In the genomic region with DNA sequence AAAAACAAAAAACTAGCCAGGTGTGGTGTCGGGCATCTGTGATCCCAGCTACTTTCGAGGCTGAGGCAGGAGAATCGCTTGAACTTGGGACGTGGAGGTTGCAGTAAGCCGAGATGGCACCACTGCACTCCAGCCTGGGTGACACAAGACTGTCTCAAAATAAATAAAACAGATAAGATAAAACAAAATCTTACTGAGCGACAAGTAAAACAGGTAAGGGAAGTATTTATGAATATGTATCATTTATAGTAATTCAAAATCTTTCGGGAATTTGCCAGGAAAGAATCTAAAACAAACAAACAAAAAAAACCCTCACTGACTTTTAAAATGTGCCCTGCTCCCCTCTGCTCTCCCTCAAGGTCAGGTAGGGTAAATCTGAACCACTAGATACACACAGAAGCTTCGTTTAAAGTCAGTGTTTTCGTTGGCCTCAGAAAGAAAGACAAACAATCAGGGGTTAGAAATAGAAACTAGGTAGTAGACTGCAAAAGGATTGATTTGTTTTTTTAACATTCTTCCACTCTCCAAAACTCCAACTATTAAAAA, we compare ENCODE assay signal across 11 cellular contexts. TPM values are rescaled to one million over a fixed set of nuclear protein-coding genes. Genes with fewer than 3 reads are reported as not detected.
A peak's percentile ranks its signal among the peaks of the same experiment; 100 is the strongest.
DNase-seq lines count a peak whose midpoint lies in the region; ATAC-seq, FAIRE-seq and TF ChIP-seq lines count a peak whose summit lies in the region.
"Had no signal": no experiment of that assay in that cellular context is flagged by ENCODE, and none has a peak within 500 bp of the region (broad histone marks: within the 10 kb centered on the region; RNA-seq: fewer than 3 reads in every experiment).

No MANE protein-coding gene starts in this region.

- no peak for TF ChIP-seq POLR2A in heart left ventricle (IDR thresholded peaks at IDR 0.05)
- no peak for TF ChIP-seq POLR2A in endothelial cell of umbilical vein (IDR thresholded peaks at IDR 0.05; ENCODE audit: low read depth, low read length)

- peaks cover 5% of the 10 kb centered on the region; the same call in 1 of the 2 replicates for H3F3A ChIP-seq in SU-DHL-6 (ENCODE audit: insufficient read depth)

- no peaks in the 10 kb centered on the region for H3K9me1 ChIP-seq in endothelial cell of umbilical vein (replicated peaks; ENCODE audit: control insufficient read depth, extremely low read depth, insufficient read depth, low read length)

- intact Hi-C loops in heart left ventricle (cut with DNase I) (loop anchor here in 3 of 10 donors (2.0 to 5.0 kb wide), 4 partner anchors 19 to 49 kb away; no protein-coding TSS in a partner anchor), left ventricle myocardium superior (cut with micrococcal nuclease) (no loop called here), endothelial cell of umbilical vein (cut with micrococcal nuclease) (no loop called here)

- H3K4me3 ChIP-seq in heart left ventricle: peak overlapping the region in 3 of 12 donors; percentile 68 to 100 (median 97)
- no peak overlapping the region for H3K4me3 ChIP-seq in SU-DHL-6 (ENCODE audit: insufficient read depth, low read length, poor library complexity, severe bottlenecking)
- H3K4me3 ChIP-seq in endothelial cell of umbilical vein (replicated peaks in 1 of 3; ENCODE audit: insufficient read depth in 1 of 3, low read depth in 1 of 3, low read length in 3 of 3): peak overlapping the region in 2 of 3 experiments; percentile 8 to 52
- H3K4me3 ChIP-seq in thoracic aorta: peak overlapping the region; percentile 95

- no peaks in the 10 kb centered on the region for H3K27me3 ChIP-seq in heart left ventricle
- H3K27me3 ChIP-seq in SU-DHL-6 (ENCODE audit: low read length): no peaks in the 10 kb centered on the region
- no peaks in the 10 kb centered on the region for H3K27me3 ChIP-seq in endothelial cell of umbilical vein (ENCODE audit: control insufficient read depth in 2 of 2, insufficient read depth in 2 of 2, low read length in 2 of 2)
- H3K27me3 ChIP-seq in thoracic aorta (replicated peaks; ENCODE audit: insufficient read depth): no peaks in the 10 kb centered on the region

- H3K4me1 ChIP-seq in heart left ventricle: peaks cover 0 to 30% (median 13%) of the 10 kb centered on the region in 12 donors
- peaks cover 10% of the 10 kb centered on the region for H3K4me1 ChIP-seq in endothelial cell of umbilical vein (ENCODE audit: control insufficient read depth, extremely low read depth, insufficient read depth, low read length)
- peaks cover 11 to 16% of the 10 kb centered on the region in 2 donors for H3K4me1 ChIP-seq in thoracic aorta (ENCODE audit: control insufficient read depth in 1 of 2, low read depth in 2 of 2)

- dilution Hi-C loops in endothelial cell of umbilical vein (cut with MboI; ENCODE audit: extremely low pct_ligation_motif_present, low sequenced_read_pairs): no loop called here

- CTCF ChIA-PET in endothelial cell of umbilical vein (lab: Charles Lee): interaction anchor here (0.9 to 4.5 kb wide), 13 partner anchors 12 to 107 kb away, joined by 3 to 57 read pairs (median 5); partner anchors contain the start of gene SPHK1

- H2AFZ ChIP-seq in SU-DHL-6 (ENCODE audit: low read depth, low read length, severe bottlenecking): no peak overlapping the region
- H2AFZ ChIP-seq in endothelial cell of umbilical vein (ENCODE audit: low read depth, low read length): no peak overlapping the region

- ATAC-seq in heart left ventricle (no peak), left ventricle myocardium superior (no peak), thoracic aorta (ENCODE audit: insufficient number of reproducible peaks, low FRiP score, low read depth) (no peak)

- H4K20me1 ChIP-seq in SU-DHL-6 (ENCODE audit: low read depth, low read length): no peaks in the 10 kb centered on the region
- H4K20me1 ChIP-seq in endothelial cell of umbilical vein (replicated peaks; ENCODE audit: control insufficient read depth, extremely low read depth, insufficient read depth, low read length): no peaks in the 10 kb centered on the region

- no peak overlapping the region for H3K9ac ChIP-seq in SU-DHL-6 (ENCODE audit: low read length)
- no peak overlapping the region for H3K9ac ChIP-seq in endothelial cell of umbilical vein (replicated peaks; ENCODE audit: extremely low read depth, insufficient read depth, low read length)

- no peaks in the 10 kb centered on the region for H3K9me3 ChIP-seq in heart left ventricle
- no peaks in the 10 kb centered on the region for H3K9me3 ChIP-seq in SU-DHL-6 (ENCODE audit: insufficient read depth, low read length)
- no peaks in the 10 kb centered on the region for H3K9me3 ChIP-seq in endothelial cell of umbilical vein (replicated peaks; ENCODE audit: control insufficient read depth, insufficient read depth, low read length)
- H3K9me3 ChIP-seq in thoracic aorta: no peaks in the 10 kb centered on the region

- H3K36me3 ChIP-seq in heart left ventricle (peaks cover 0 to 20% (median 16%) of the 10 kb centered on the region in 9 donors), SU-DHL-6 (ENCODE audit: low read length) (0 out of 2 replicates have a peak, but pooled peaks cover 3% of the 10 kb centered on the region), endothelial cell of umbilical vein (ENCODE audit: control insufficient read depth in 2 of 2, extremely low read depth in 1 of 2, insufficient read depth in 2 of 2, low read length in 2 of 2) (peaks cover 0 to 5% of the 10 kb centered on the region in 2 experiments), thoracic aorta (peaks cover 4% of the 10 kb centered on the region)

- POLR2A ChIA-PET in endothelial cell of umbilical vein (lab: Charles Lee): no interaction called here

- FAIRE-seq in endothelial cell of umbilical vein (lab: Jason Lieb, UNC): peak; percentile 75

- peaks cover 35% of the 10 kb centered on the region for H3K79me2 ChIP-seq in SU-DHL-6 (ENCODE audit: insufficient read depth, low read length)
- peaks cover 29% of the 10 kb centered on the region for H3K79me2 ChIP-seq in endothelial cell of umbilical vein (ENCODE audit: control insufficient read depth, insufficient read depth, low read length)

- DNase-seq in heart left ventricle: no peak
- no peak for DNase-seq in left ventricle myocardium superior
- peak; percentile 52 for DNase-seq in endothelial cell of umbilical vein (ENCODE audit: low read depth, low spot score)
- DNase-seq in thoracic aorta (ENCODE audit: low spot score): no peak
- DNase-seq in H4 (ENCODE audit: low spot score): no peak
- DNase-seq in NCI-H1694 (lab: John Stamatoyannopoulos, UW): no peak
- no peak for DNase-seq in GM10266 (ENCODE audit: extremely low spot score)
- DNase-seq: activated effector memory CD4-positive, alpha-beta T cell treated with anti-CD3 and anti-CD28 coated beads, Interleukin-2, amount 50 U/mL, for 16 hours; dermis blood vessel endothelial cell; midbrain had no signal

- H3K27ac ChIP-seq in heart left ventricle (peak overlapping the region in 8 of 12 donors; percentile 15 to 42 (median 36)), SU-DHL-6 (ENCODE audit: low read depth, low read length) (no peak overlapping the region), endothelial cell of umbilical vein (ENCODE audit: insufficient read depth, low read depth, low read length) (peak overlapping the region; percentile 17), thoracic aorta (peak overlapping the region in 1 of 2 donors; percentile 32)

- H3K4me2 ChIP-seq in SU-DHL-6 (ENCODE audit: low read depth, low read length, poor library complexity, severe bottlenecking) (peak overlapping the region; percentile 42), endothelial cell of umbilical vein (ENCODE audit: insufficient read depth, low read length) (peak overlapping the region; percentile 86)

- 58 to 63% (median 62%) methylated on average over 9 of the region's 9 CpGs for WGBS in heart left ventricle, 4 donors

- no TSS peak for BruUV-seq in endothelial cell of umbilical vein (replicated peaks; lab: Mats Ljungman, UMichigan)

- TF ChIP-seq CTCF in heart left ventricle (IDR thresholded peaks at IDR 0.05) (no peak), SU-DHL-6 (IDR thresholded peaks at IDR 0.05; ENCODE audit: insufficient read depth, low read length, poor library complexity, severe bottlenecking) (no peak), endothelial cell of umbilical vein (IDR thresholded peaks at IDR 0.05; ENCODE audit: extremely low read depth in 1 of 2, insufficient read depth in 1 of 2, low read depth in 1 of 2, low read length in 2 of 2) (no peak), thoracic aorta (IDR thresholded peaks at IDR 0.05) (no peak), GM10266 (IDR thresholded peaks at IDR 0.05; ENCODE audit: control insufficient read depth, insufficient read depth, low read depth, missing control alignments) (no peak)

- no peaks in the 10 kb centered on the region for H3K9me2 ChIP-seq in SU-DHL-6 (replicated peaks; ENCODE audit: insufficient read depth, low read length)

RNA-seq across cellular contexts. Expression of gene PRPSAP1, which starts 2.1 kb away (rescaled TPM):
- total RNA-seq in heart left ventricle: 10 to 100 TPM; 28.2 to 39.7 (median 30.9) TPM
- 10 to 100 TPM; 22.7 to 36.1 TPM for polyA plus RNA-seq in heart left ventricle
- 38.8 TPM for total RNA-seq in left ventricle myocardium superior
- total RNA-seq in endothelial cell of umbilical vein: 79.1 and 90.2 TPM in 2 replicates
- polyA plus RNA-seq in endothelial cell of umbilical vein: 106 and 123 TPM in 2 replicates
- polyA plus RNA-seq in endothelial cell of umbilical vein (2011; cell fraction: cytosol; rRNA removed): 117 and 119 TPM in 2 replicates
- 331 and 391 TPM in 2 replicates for polyA plus RNA-seq in endothelial cell of umbilical vein (2011; cell fraction: nucleus; rRNA removed)
- 70.0 and 80.9 TPM in 2 replicates for polyA plus RNA-seq in endothelial cell of umbilical vein (2012)
- polyA minus RNA-seq in endothelial cell of umbilical vein: 111 and 140 TPM in 2 replicates
- polyA minus RNA-seq in endothelial cell of umbilical vein (2011; cell fraction: cytosol; rRNA and poly(A)+ RNA removed): 35.5 TPM
- polyA minus RNA-seq in endothelial cell of umbilical vein (2011; cell fraction: nucleus; rRNA and poly(A)+ RNA removed): 121 and 170 TPM in 2 replicates
- 10 to 100 TPM; 57.8 to 83.9 TPM for total RNA-seq in thoracic aorta
- total RNA-seq in H4 (2014; rRNA removed; shearing (Covaris generic)): 48.1 and 49.7 TPM in 2 replicates

RNA-seq across cellular contexts. Expression of gene SPHK1, which starts 32.8 kb away (rescaled TPM):
- total RNA-seq in heart left ventricle: 10 to 100 TPM in 3 of 9 donors, 1 to 10 TPM in 6; 2.6 to 13.8 (median 4.6) TPM
- polyA plus RNA-seq in heart left ventricle: 10 to 100 TPM in 1 of 2 donors, 1 to 10 TPM in 1; 2.6 to 20.5 TPM
- total RNA-seq in left ventricle myocardium superior: 2.7 TPM
- total RNA-seq in endothelial cell of umbilical vein: 70.7 and 85.6 TPM in 2 replicates
- 97.4 and 97.8 TPM in 2 replicates for polyA plus RNA-seq in endothelial cell of umbilical vein
- 57.6 and 80.7 TPM in 2 replicates for polyA plus RNA-seq in endothelial cell of umbilical vein (2011; cell fraction: cytosol; rRNA removed)
- 331 and 358 TPM in 2 replicates for polyA plus RNA-seq in endothelial cell of umbilical vein (2011; cell fraction: nucleus; rRNA removed)
- 84.4 and 89.7 TPM in 2 replicates for polyA plus RNA-seq in endothelial cell of umbilical vein (2012)
- polyA minus RNA-seq in endothelial cell of umbilical vein: 27.2 and 37.8 TPM in 2 replicates
- polyA minus RNA-seq in endothelial cell of umbilical vein (2011; cell fraction: cytosol; rRNA and poly(A)+ RNA removed): 11.3 TPM
- polyA minus RNA-seq in endothelial cell of umbilical vein (2011; cell fraction: nucleus; rRNA and poly(A)+ RNA removed): 37.5 and 78.5 TPM in 2 replicates
- 10 to 100 TPM; 46.8 to 47.4 TPM for total RNA-seq in thoracic aorta
- total RNA-seq in H4 (2014; rRNA removed; shearing (Covaris generic)): 7.8 and 9.2 TPM in 2 replicates

RNA-seq across cellular contexts. Expression of gene QRICH2, which starts 43.5 kb away (rescaled TPM):
- total RNA-seq in heart left ventricle (1 to 10 TPM; 1.0 to 2.7 (median 1.6) TPM), left ventricle myocardium superior (2.7 TPM), endothelial cell of umbilical vein (7.2 and 9.6 TPM in 2 replicates), thoracic aorta (1 to 10 TPM; 6.1 to 6.9 TPM)
- polyA plus RNA-seq in heart left ventricle (1 to 10 TPM; 2.1 to 2.7 TPM), endothelial cell of umbilical vein (6.7 and 9.8 TPM in 2 replicates)
- polyA plus RNA-seq in endothelial cell of umbilical vein (2011; cell fraction: cytosol; rRNA removed): 2.0 and 3.5 TPM in 2 replicates
- 32.0 and 38.0 TPM in 2 replicates for polyA plus RNA-seq in endothelial cell of umbilical vein (2011; cell fraction: nucleus; rRNA removed)
- polyA plus RNA-seq in endothelial cell of umbilical vein (2012): 2.2 and 2.7 TPM in 2 replicates
- polyA minus RNA-seq in endothelial cell of umbilical vein: 14.4 and 15.6 TPM in 2 replicates
- 1.5 TPM for polyA minus RNA-seq in endothelial cell of umbilical vein (2011; cell fraction: cytosol; rRNA and poly(A)+ RNA removed)
- polyA minus RNA-seq in endothelial cell of umbilical vein (2011; cell fraction: nucleus; rRNA and poly(A)+ RNA removed): 13.0 and 14.6 TPM in 2 replicates
- 2.3 and 2.4 TPM in 2 replicates for total RNA-seq in H4 (2014; rRNA removed; shearing (Covaris generic))
